In the genomic region with DNA sequence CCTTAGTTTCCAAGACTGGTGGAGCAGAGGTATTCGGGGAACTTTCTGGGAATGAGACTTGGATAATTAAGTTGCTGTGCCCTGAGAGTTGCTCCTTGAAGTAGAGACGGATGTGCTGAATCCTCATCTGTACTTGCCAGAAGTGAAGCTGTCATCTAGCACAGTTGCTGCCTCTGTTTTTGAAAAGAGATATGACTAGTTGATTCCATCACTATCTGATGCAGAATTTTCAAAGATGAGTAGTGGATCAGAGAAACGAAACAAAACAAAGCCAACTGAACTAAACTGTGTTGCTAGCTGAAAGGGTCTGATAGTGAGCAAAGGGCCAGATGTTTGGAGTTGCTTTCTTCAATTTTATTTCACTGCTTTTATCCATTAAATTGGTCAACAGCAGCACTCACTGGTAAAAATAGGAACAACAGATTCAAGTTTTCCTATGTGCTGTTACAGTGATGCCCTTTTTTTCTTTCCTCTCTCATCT, we compare ENCODE assay signal across 1 cellular context.
TF ChIP-seq lines count a peak whose summit lies in the region.

No MANE protein-coding gene starts in this region.

TF ChIP-seq in HepG2, 621 proteins besides CTCF, POLR2A, EP300 and RAD21:
- TF ChIP-seq ZBTB2 (CRISPR knock-in tag; IDR thresholded peaks at IDR 0.05; ENCODE audit: low read depth) (no peak), ZNF770 (CRISPR knock-in tag; IDR thresholded peaks at IDR 0.05) (no peak), PRDM4 (CRISPR knock-in tag; IDR thresholded peaks at IDR 0.05; ENCODE audit: borderline replicate concordance) (no peak), ZNF235 (CRISPR knock-in tag; IDR thresholded peaks at IDR 0.05; ENCODE audit: borderline replicate concordance) (no peak), MTA3 (CRISPR knock-in tag; IDR thresholded peaks at IDR 0.05) (no peak)
